Comparison of ENCODE assay signal across 16 cellular contexts in the genomic region with DNA sequence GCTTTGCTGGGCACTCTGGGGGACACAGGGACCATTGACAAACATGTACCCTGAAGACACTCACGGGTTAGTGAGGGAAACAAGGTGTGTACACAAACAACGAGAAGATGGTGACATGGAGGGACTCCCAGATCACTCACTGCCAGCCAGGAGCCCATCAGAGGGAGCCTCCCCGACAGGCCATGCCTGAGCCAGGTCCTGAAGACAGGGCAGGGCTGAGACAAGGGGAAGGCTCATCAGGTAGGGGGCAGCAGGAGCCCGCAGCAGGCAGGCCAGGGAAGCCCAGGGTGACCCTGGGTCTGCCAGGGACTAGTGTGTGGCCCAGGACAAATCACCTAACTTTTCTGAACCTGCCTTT.
"Had no signal": no experiment of that assay in that cellular context is flagged by ENCODE, and none has a peak within 500 bp of the region (broad histone marks: within the 10 kb centered on the region; RNA-seq: fewer than 3 reads in every experiment).

No MANE protein-coding gene starts in this region.

- H3K9me3 ChIP-seq: psoas muscle had no signal

- H3K4me1 Mint-ChIP-seq: activated naive CD8-positive, alpha-beta T cell treated with anti-CD3 and anti-CD28 coated beads for 36 hours; memory B cell; stimulated activated memory B cell treated with anti-CD40 and anti-IgM and Interleukin-4, amounts not matched to agents 10 μg/mL and 1 μg/mL and 100 μg/mL, for 72 hours had no signal

- H3K36me3 ChIP-seq: brain microvascular endothelial cell, spleen, tibial nerve had no signal

- H3K9me3 Mint-ChIP-seq: activated naive CD8-positive, alpha-beta T cell treated with anti-CD3 and anti-CD28 coated beads for 36 hours; activated T-cell treated with anti-CD3 and anti-CD28 coated beads, Interleukin-2, amount 50 U/mL, for 72 hours; natural killer cell treated with Interleukin-12 subunit alpha and Interleukin-12 subunit beta and Interleukin-15 and Interleukin-18, amount 100 ng/mL, for 72 hours; stimulated activated memory B cell treated with anti-CD40 and anti-IgM and Interleukin-4, amounts not matched to agents 10 μg/mL and 1 μg/mL and 100 μg/mL, for 72 hours had no signal

- H3K27ac ChIP-seq: brain microvascular endothelial cell, psoas muscle, spleen, tibial nerve had no signal

- H3K27ac Mint-ChIP-seq: activated naive CD8-positive, alpha-beta T cell treated with anti-CD3 and anti-CD28 coated beads for 36 hours; activated T-cell treated with anti-CD3 and anti-CD28 coated beads, Interleukin-2, amount 50 U/mL, for 72 hours; memory B cell; natural killer cell treated with Interleukin-12 subunit alpha and Interleukin-12 subunit beta and Interleukin-15 and Interleukin-18, amount 100 ng/mL, for 72 hours; stimulated activated memory B cell treated with anti-CD40 and anti-IgM and Interleukin-4, amounts not matched to agents 10 μg/mL and 1 μg/mL and 100 μg/mL, for 72 hours had no signal

- H3K4me1 ChIP-seq: psoas muscle, spleen, tibial nerve had no signal

- DNase-seq: activated CD4-positive, alpha-beta T cell treated with anti-CD3 and anti-CD28 coated beads, Interleukin-2, amount 50 U/mL, for 1 hour; activated gamma-delta T cell treated with Interleukin-2 at 50 U/mL for 16 hours; activated naive CD8-positive, alpha-beta T cell treated with anti-CD3 and anti-CD28 coated beads for 36 hours; activated T-cell treated with anti-CD3 and anti-CD28 coated beads, Interleukin-2, amount 50 U/mL, for 72 hours; brain microvascular endothelial cell; dermis blood vessel endothelial cell; hippocampal formation; psoas muscle; spleen; stimulated activated CD4-positive, alpha-beta T cell treated with anti-CD3 and anti-CD28 coated beads, Interleukin-1b, Interleukin-23, amount 100 ng/mL, for 48 hours; T-helper 2 cell had no signal

- H3K27me3 ChIP-seq: brain microvascular endothelial cell, tibial nerve had no signal

- ATAC-seq: activated T-cell treated with anti-CD3 and anti-CD28 coated beads, Interleukin-2, amount 50 U/mL, for 72 hours; natural killer cell treated with Interleukin-12 subunit alpha and Interleukin-12 subunit beta and Interleukin-15 and Interleukin-18, amount 100 ng/mL, for 72 hours; psoas muscle; sciatic nerve; stimulated activated memory B cell treated with anti-CD40 and anti-IgM and Interleukin-4, amounts not matched to agents 10 μg/mL and 1 μg/mL and 100 μg/mL, for 72 hours had no signal

- H3K4me3 Mint-ChIP-seq: activated naive CD8-positive, alpha-beta T cell treated with anti-CD3 and anti-CD28 coated beads for 36 hours; activated T-cell treated with anti-CD3 and anti-CD28 coated beads, Interleukin-2, amount 50 U/mL, for 72 hours; memory B cell; natural killer cell treated with Interleukin-12 subunit alpha and Interleukin-12 subunit beta and Interleukin-15 and Interleukin-18, amount 100 ng/mL, for 72 hours; stimulated activated memory B cell treated with anti-CD40 and anti-IgM and Interleukin-4, amounts not matched to agents 10 μg/mL and 1 μg/mL and 100 μg/mL, for 72 hours had no signal

- H3K4me3 ChIP-seq: psoas muscle, spleen, tibial nerve had no signal

- H3K36me3 Mint-ChIP-seq: activated naive CD8-positive, alpha-beta T cell treated with anti-CD3 and anti-CD28 coated beads for 36 hours; memory B cell; natural killer cell treated with Interleukin-12 subunit alpha and Interleukin-12 subunit beta and Interleukin-15 and Interleukin-18, amount 100 ng/mL, for 72 hours; stimulated activated memory B cell treated with anti-CD40 and anti-IgM and Interleukin-4, amounts not matched to agents 10 μg/mL and 1 μg/mL and 100 μg/mL, for 72 hours had no signal
